ENCODE assay signal across 8 cellular contexts in genomic region chr1:151281225-151281968, GRCh38. TPM values are rescaled to one million over a fixed set of nuclear protein-coding genes. Genes with fewer than 3 reads are reported as not detected.
A peak's percentile ranks its signal among the peaks of the same experiment; 100 is the strongest.
DNase-seq lines count a peak whose midpoint lies in the region; ATAC-seq and TF ChIP-seq lines count a peak whose summit lies in the region.

No MANE protein-coding gene starts in this region.

- peak; percentile 32 to 57 (median 46) for TF ChIP-seq CTCF in Peyer's patch (IDR thresholded peaks at IDR 0.05)
- peak in 5 of 6 experiments; percentile 51 to 81 (median 62) for TF ChIP-seq CTCF in esophagus squamous epithelium (IDR thresholded peaks at IDR 0.05)

- DNase-seq in DMS53 (lab: John Stamatoyannopoulos, UW) = peak; percentile 99
- DNase-seq in Peyer's patch = peak; percentile 91 to 97 (median 97)
- DNase-seq in activated T-helper 1 cell treated with Interleukin-2 at 50 U/mL for 16 hours (ENCODE audit: low read depth) = peak; percentile 93
- peak; percentile 90 for DNase-seq in esophagus squamous epithelium (lab: John Stamatoyannopoulos, UW)
- peak; percentile 98 for DNase-seq in myocyte (ENCODE audit: low read depth)
- peak; percentile 88 to 92 for DNase-seq in stimulated activated CD8-positive, alpha-beta memory T cell treated with anti-CD3 and anti-CD28 coated beads, Interleukin-7, amount 100 ng/mL, for 4 hours (ENCODE audit: low read depth in 2 of 2)

- peaks cover 0 to 15% (median 11%) of the 10 kb centered on the region in 4 donors for H3K4me1 ChIP-seq in Peyer's patch
- peaks cover 17 to 25% (median 17%) of the 10 kb centered on the region in 3 donors for H3K4me1 ChIP-seq in esophagus squamous epithelium

- H3K27ac ChIP-seq in KOPT-K1 (ENCODE audit: low read depth, low read length, poor library complexity, severe bottlenecking) (peak overlapping the region; percentile 96), Peyer's patch (peak overlapping the region; percentile 96 to 100 (median 98)), esophagus squamous epithelium (peak overlapping the region; percentile 95 to 100 (median 98))

- intact Hi-C loops in esophagus squamous epithelium (cut with DNase I) = no loop called here

- ATAC-seq in GM21786 (IDR thresholded peaks at IDR 0.05; ENCODE audit: unreplicated experiment) = peak; percentile 29

- 0 to 1% methylated on average over 17 to 24 of the region's 48 CpGs for WGBS in esophagus squamous epithelium, 2 donors

- H3K27me3 ChIP-seq in Peyer's patch = no peaks in the 10 kb centered on the region
- no peaks in the 10 kb centered on the region for H3K27me3 ChIP-seq in esophagus squamous epithelium

- peak overlapping the region; percentile 79 to 96 (median 92) for H3K4me3 ChIP-seq in Peyer's patch
- H3K4me3 ChIP-seq in esophagus squamous epithelium = peak overlapping the region; percentile 64 to 96 (median 76)

- TF ChIP-seq POLR2A in Peyer's patch (IDR thresholded peaks at IDR 0.05) = peak; percentile 2 to 27
- TF ChIP-seq POLR2A in esophagus squamous epithelium (IDR thresholded peaks at IDR 0.05) = peak in 1 of 4 donors; percentile 20

- H3K36me3 ChIP-seq in KOPT-K1 (ENCODE audit: insufficient read depth, low read length) (peaks cover 16% of the 10 kb centered on the region), Peyer's patch (peaks cover 0 to 17% (median 0%) of the 10 kb centered on the region in 3 donors), esophagus squamous epithelium (peaks cover under 1 to 17% (median 3%) of the 10 kb centered on the region in 3 donors)

- H3K9me3 ChIP-seq in KOPT-K1 (ENCODE audit: insufficient read depth, low read length, poor library complexity, severe bottlenecking) = no peaks in the 10 kb centered on the region
- H3K9me3 ChIP-seq in Peyer's patch = no peaks in the 10 kb centered on the region
- no peaks in the 10 kb centered on the region for H3K9me3 ChIP-seq in esophagus squamous epithelium

RNA-seq across cellular contexts. Expression of gene ZNF687, which starts 0.7 kb away (rescaled TPM):
- total RNA-seq in Peyer's patch = 10 to 100 TPM; 30.5 to 53.5 (median 38.5) TPM
- 10 to 100 TPM; 16.5 to 28.5 (median 18.3) TPM for total RNA-seq in esophagus squamous epithelium
- 17.3 and 21.5 TPM in 2 replicates for total RNA-seq in myocyte
- 16.8 TPM for polyA plus RNA-seq in myocyte (2012)

RNA-seq across cellular contexts. Expression of gene PSMD4, which starts 26.9 kb away (rescaled TPM):
- total RNA-seq in Peyer's patch (100 to 1,000 TPM in 2 of 4 donors, 10 to 100 TPM in 2; 84.6 to 153 (median 103) TPM), esophagus squamous epithelium (100 to 1,000 TPM in 3 of 4 donors, 10 to 100 TPM in 1; 78.2 to 117 (median 109) TPM), myocyte (144 and 179 TPM in 2 replicates)
- polyA plus RNA-seq in myocyte (2012) = 261 TPM

RNA-seq across cellular contexts. Expression of gene PI4KB, which starts 45.8 kb away (rescaled TPM):
- 100 to 1,000 TPM in 1 of 4 donors, 10 to 100 TPM in 3; 68.0 to 147 (median 83.7) TPM for total RNA-seq in Peyer's patch
- 10 to 100 TPM; 34.0 to 63.4 (median 56.0) TPM for total RNA-seq in esophagus squamous epithelium
- total RNA-seq in myocyte = 52.4 and 59.5 TPM in 2 replicates
- 56.8 TPM for polyA plus RNA-seq in myocyte (2012)

Comparison
In these comparisons a context has a peak if more than half of its experiments do, and no peak if none do; other contexts are left out.
1. Peak in every context shown above with its lines: DNase-seq, ATAC-seq, H3K4me3 ChIP-seq and H3K27ac ChIP-seq.